ENCODE assay signal across 8 cellular contexts in genomic region chr1:23745515-23745914, GRCh38.
DNase-seq lines count a peak whose midpoint lies in the region; ATAC-seq, FAIRE-seq and TF ChIP-seq lines count a peak whose summit lies in the region.

No MANE protein-coding gene starts in this region.

- CTCF ChIA-PET in HEK293T (lab: Yijun Ruan, JAX) = interaction anchor here (0.6 to 0.7 kb wide), 6 partner anchors 53 to 874 kb away, joined by 3 to 5 read pairs (median 4); no protein-coding TSS in a partner anchor

- peak; percentile 13 for TF ChIP-seq CTCF in D721Med (IDR thresholded peaks at IDR 0.05; ENCODE audit: insufficient read depth, missing control alignments)
- peak; percentile 24 for TF ChIP-seq CTCF in foreskin fibroblast (IDR thresholded peaks at IDR 0.05; ENCODE audit: low read depth, low read length)

- POLR2A ChIA-PET in HEK293T (lab: Yijun Ruan, JAX) = interaction anchor here (1.2 to 1.8 kb wide), 2 partner anchors 33 to 186 kb away, joined by 4 read pairs; partner anchors contain the start of gene PITHD1

- peak overlapping the region; percentile 72 to 81 for H3K4me3 ChIP-seq in foreskin fibroblast (ENCODE audit: low read depth in 1 of 2, low read length in 2 of 2)

- no peak for FAIRE-seq in D721Med (lab: Jason Lieb, UNC)
- no peak for FAIRE-seq in urothelium cell line (lab: Jason Lieb, UNC)

- DNase-seq in D721Med (ENCODE audit: insufficient read length, low spot score) = no peak
- DNase-seq in HEK293T (ENCODE audit: extremely low spot score) = peak; percentile 59
- peak; percentile 70 for DNase-seq in SW480 (ENCODE audit: low spot score)
- peak in 1 of 2 donors; percentile 45 for DNase-seq in foreskin fibroblast
- peak; percentile 44 for DNase-seq in urothelium cell line (ENCODE audit: low spot score)
- no peak for DNase-seq in NCI-H2029 (lab: John Stamatoyannopoulos, UW)
- no peak for DNase-seq in activated CD4-positive, alpha-beta T cell treated with anti-CD3 and anti-CD28 coated beads, Interleukin-2, amount 50 U/mL, for 4 hours

- ATAC-seq in GM18511 (IDR thresholded peaks at IDR 0.05; ENCODE audit: unreplicated experiment) = no peak

TF ChIP-seq in HEK293T, 16 proteins besides CTCF, POLR2A, EP300 and RAD21:
- TF ChIP-seq FOXA1 (IDR thresholded peaks at IDR 0.05) (no peak), L3MBTL2 (conservative IDR thresholded peaks at IDR 0.05) (no peak), ZNF384 (IDR thresholded peaks at IDR 0.05) (no peak), CTBP1 (IDR thresholded peaks at IDR 0.05; ENCODE audit: borderline replicate concordance) (no peak)

Comparison
In these comparisons a context has a peak if more than half of its experiments do, and no peak if none do; other contexts are left out.
1. DNase-seq: peak in HEK293T (single experiment), SW480 (single experiment) and urothelium cell line (single experiment); none in D721Med (single experiment), NCI-H2029 (single experiment) and activated CD4-positive, alpha-beta T cell treated with anti-CD3 and anti-CD28 coated beads, Interleukin-2, amount 50 U/mL, for 4 hours (0 of 2).